Comparison of ENCODE assay signal across 30 cellular contexts in genomic region chrX:139299309-139299708, GRCh38.
"Had no signal": no experiment of that assay in that cellular context is flagged by ENCODE, and none has a peak within 500 bp of the region (broad histone marks: within the 10 kb centered on the region; RNA-seq: fewer than 3 reads in every experiment).

No MANE protein-coding gene starts in this region.

- H3K4me1 ChIP-seq: neural progenitor cell, parathyroid adenoma, right lobe of liver, sigmoid colon, spleen, suprapubic skin, testis, tibial artery, transverse colon, upper lobe of right lung, uterus had no signal

- H3K27me3 ChIP-seq: neural progenitor cell, ovary, right lobe of liver, sigmoid colon, spleen, suprapubic skin, testis, tibial artery, transverse colon, upper lobe of right lung, uterus had no signal

- DNase-seq: naive thymus-derived CD8-positive, alpha-beta T cell; occipital lobe; ovary; posterior cingulate gyrus; psoas muscle; right cardiac atrium; right lobe of liver; sigmoid colon; spleen; stimulated activated CD4-positive, alpha-beta T cell treated with anti-CD3 and anti-CD28 coated beads, Interleukin-12 subunit alpha, Interleukin-12 subunit beta, amount 100 ng/mL, for 4 hours; stimulated activated CD4-positive, alpha-beta T cell treated with anti-CD3 and anti-CD28 coated beads, Interleukin-1b, Interleukin-23, amount 100 ng/mL, for 48 hours; stimulated activated CD4-positive, alpha-beta T cell treated with anti-CD3 and anti-CD28 coated beads, Interleukin-4, amount 100 ng/mL, for 1 hour; stimulated activated CD4-positive, alpha-beta T cell treated with anti-CD3 and anti-CD28 coated beads, Interleukin-4, amount 100 ng/mL, for 4 hours; stimulated activated CD8-positive, alpha-beta memory T cell treated with anti-CD3 and anti-CD28 coated beads, Interleukin-4, amount 100 ng/mL, for 48 hours; stimulated activated naive CD4-positive, alpha-beta T cell; stimulated activated naive CD8-positive, alpha-beta T cell treated with anti-CD3 and anti-CD28 coated beads, Interleukin-15, amount 100 ng/mL, for 72 hours; stimulated activated naive CD8-positive, alpha-beta T cell treated with anti-CD3 and anti-CD28 coated beads, Interleukin-15, Interleukin-2, amounts not matched to agents 100 U/mL and 50 U/mL, for 24 hours; substantia nigra; testis; tibial artery; transverse colon; upper lobe of right lung; uterus had no signal

- H3K9ac ChIP-seq: neural progenitor cell, parathyroid adenoma had no signal

- ATAC-seq: naive thymus-derived CD8-positive, alpha-beta T cell; natural killer cell treated with Interleukin-12 subunit alpha and Interleukin-12 subunit beta and Interleukin-15 and Interleukin-18, amount 100 ng/mL, for 72 hours; right cardiac atrium; right lobe of liver; stimulated activated memory B cell treated with anti-CD40 and anti-IgM and Interleukin-4, amounts not matched to agents 10 μg/mL and 1 μg/mL and 100 μg/mL, for 72 hours; stimulated activated naive CD8-positive, alpha-beta T cell treated with anti-CD3 and anti-CD28 coated beads, Interleukin-15, amount 100 ng/mL, for 72 hours; stimulated activated naive CD8-positive, alpha-beta T cell treated with anti-CD3 and anti-CD28 coated beads, Interleukin-15, Interleukin-2, amounts not matched to agents 100 U/mL and 50 U/mL, for 24 hours; upper lobe of right lung had no signal

- H3K27ac ChIP-seq: neural progenitor cell, ovary, parathyroid adenoma, right lobe of liver, sigmoid colon, skin epidermis, spleen, suprapubic skin, testis, tibial artery, transverse colon, upper lobe of right lung, uterus had no signal

- H3K36me3 ChIP-seq: neural progenitor cell, ovary, right lobe of liver, sigmoid colon, spleen, suprapubic skin, tibial artery, transverse colon, upper lobe of right lung, uterus had no signal

- H3K9me3 ChIP-seq: ovary, psoas muscle, right lobe of liver, sigmoid colon, spleen, suprapubic skin, testis, tibial artery, transverse colon, upper lobe of right lung, uterus had no signal

- H3K4me2 ChIP-seq: neural progenitor cell, smooth muscle cell had no signal

- H3K79me2 ChIP-seq: parathyroid adenoma had no signal

- H2AFZ ChIP-seq: neural progenitor cell, parathyroid adenoma had no signal

- H3K4me3 ChIP-seq: neural progenitor cell, ovary, psoas muscle, right lobe of liver, sigmoid colon, skin epidermis, smooth muscle cell, spleen, suprapubic skin, testis, tibial artery, transverse colon, upper lobe of right lung, uterus had no signal
